Comparison of ENCODE assay signal across 8 cellular contexts in the genomic region with DNA sequence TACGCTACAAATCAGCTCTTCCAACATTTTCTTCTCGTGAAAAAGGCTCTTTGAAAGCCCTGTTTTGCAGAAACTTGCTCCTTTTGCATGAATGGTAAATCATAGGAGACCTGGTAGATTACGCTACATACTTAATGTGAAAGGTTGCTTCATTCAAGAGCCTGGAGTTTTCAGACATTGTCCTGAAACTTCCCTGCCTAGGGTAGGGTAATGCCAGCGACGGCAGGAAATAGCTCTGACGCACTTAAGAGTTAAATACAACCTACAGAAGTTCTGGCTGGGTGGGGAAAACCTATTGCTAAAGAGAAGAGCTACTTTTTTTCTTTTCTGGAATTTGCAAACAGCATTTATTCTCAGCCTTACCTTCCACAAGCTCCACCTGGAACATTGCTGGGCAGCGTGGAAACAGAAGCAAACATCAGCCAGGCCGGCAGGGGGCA.
DNase-seq lines count a peak whose midpoint lies in the region; ATAC-seq, FAIRE-seq and TF ChIP-seq lines count a peak whose summit lies in the region.

No MANE protein-coding gene starts in this region.

- no peak overlapping the region for H3K4ac ChIP-seq in neuronal stem cell (ENCODE audit: low read length)

- H3K27me3 Mint-ChIP-seq in activated naive CD4-positive, alpha-beta T cell treated with anti-CD3 and anti-CD28 coated beads, Interleukin-2, amount 50 U/mL, for 24 hours = no peaks in the 10 kb centered on the region

- no peaks in the 10 kb centered on the region for H3K79me2 ChIP-seq in endothelial cell of umbilical vein (ENCODE audit: control insufficient read depth, insufficient read depth, low read length)

- H3K4me2 ChIP-seq in endothelial cell of umbilical vein (ENCODE audit: insufficient read depth, low read length) (peak overlapping the region; percentile 39), neuronal stem cell (ENCODE audit: insufficient read depth, low read length, poor library complexity, severe bottlenecking) (peak overlapping the region; percentile 54)

- POLR2A ChIA-PET in Panc1 (lab: Charles Lee) (no interaction called here), endothelial cell of umbilical vein (lab: Charles Lee) (no interaction called here)

- H3K27me3 ChIP-seq in Panc1 (ENCODE audit: control insufficient read depth, insufficient read depth, low read length) (peaks cover 6% of the 10 kb centered on the region; the same call in 1 of the 2 replicates), endothelial cell of umbilical vein (ENCODE audit: control insufficient read depth in 2 of 2, insufficient read depth in 2 of 2, low read length in 2 of 2) (peaks cover 0 to 8% of the 10 kb centered on the region in 2 experiments), neuronal stem cell (ENCODE audit: control insufficient read depth in 3 of 3, insufficient read depth in 3 of 3, low read depth in 1 of 3, low read length in 3 of 3) (peaks cover 0 to 3% (median 0%) of the 10 kb centered on the region in 3 experiments)

- H3K9me1 ChIP-seq in endothelial cell of umbilical vein (replicated peaks; ENCODE audit: control insufficient read depth, extremely low read depth, insufficient read depth, low read length) = no peaks in the 10 kb centered on the region

- no peak for DNase-seq in activated naive CD4-positive, alpha-beta T cell (lab: John Stamatoyannopoulos, UW)
- DNase-seq in Panc1 (ENCODE audit: low read depth, low spot score) = no peak
- DNase-seq in endothelial cell of umbilical vein (ENCODE audit: low read depth, low spot score) = peak; percentile 58
- no peak for DNase-seq in neuronal stem cell (ENCODE audit: low spot score)
- no peak for DNase-seq in ureter (ENCODE audit: low spot score)
- DNase-seq in medulla oblongata (ENCODE audit: extremely low spot score) = no peak

- H2BK15ac ChIP-seq in neuronal stem cell (ENCODE audit: low read length) = no peak overlapping the region

- no peaks in the 10 kb centered on the region for H3K4me1 ChIP-seq in Panc1 (ENCODE audit: control insufficient read depth, insufficient read depth, low read length)
- peaks cover 4% of the 10 kb centered on the region for H3K4me1 ChIP-seq in endothelial cell of umbilical vein (ENCODE audit: control insufficient read depth, extremely low read depth, insufficient read depth, low read length)
- H3K4me1 ChIP-seq in neuronal stem cell (ENCODE audit: control insufficient read depth in 2 of 2, insufficient read depth in 1 of 2, low read depth in 1 of 2, low read length in 2 of 2) = no peaks in the 10 kb centered on the region

- H3K4me3 ChIP-seq in Panc1 (ENCODE audit: low read depth in 2 of 2, low read length in 2 of 2) = peak overlapping the region; percentile 40 to 69
- peak overlapping the region in 2 of 3 experiments; percentile 41 to 55 for H3K4me3 ChIP-seq in endothelial cell of umbilical vein (replicated peaks in 1 of 3; ENCODE audit: insufficient read depth in 1 of 3, low read depth in 1 of 3, low read length in 3 of 3)
- peak overlapping the region; percentile 61 to 80 for H3K4me3 ChIP-seq in neuronal stem cell (ENCODE audit: low read length in 2 of 2)

- BruUV-seq in Panc1 (replicated peaks; lab: Mats Ljungman, UMichigan) = no TSS peak
- BruUV-seq in endothelial cell of umbilical vein (replicated peaks; lab: Mats Ljungman, UMichigan) = no TSS peak

- no peak overlapping the region for H4K8ac ChIP-seq in neuronal stem cell (ENCODE audit: low read depth, low read length)

- no CpG with 5 or more reads among the region's 8 CpGs for WGBS in neuronal stem cell (ENCODE audit: extremely low coverage in 2 of 2, insufficient read length in 2 of 2, insufficient replicate concordance in 1 of 2), 2 donors

- no peaks in the 10 kb centered on the region for H3K79me1 ChIP-seq in neuronal stem cell (ENCODE audit: low read depth, low read length)

- H3K36me3 ChIP-seq in Panc1 (ENCODE audit: control insufficient read depth, insufficient read depth, low read length) = no peaks in the 10 kb centered on the region
- no peaks in the 10 kb centered on the region for H3K36me3 ChIP-seq in endothelial cell of umbilical vein (ENCODE audit: control insufficient read depth in 2 of 2, extremely low read depth in 1 of 2, insufficient read depth in 2 of 2, low read length in 2 of 2)
- H3K36me3 ChIP-seq in neuronal stem cell (replicated peaks in 1 of 2; ENCODE audit: control insufficient read depth in 2 of 2, insufficient read depth in 2 of 2, low read length in 2 of 2) = no peaks in the 10 kb centered on the region

- ATAC-seq in HG02678 (IDR thresholded peaks at IDR 0.05; ENCODE audit: unreplicated experiment) (peak; percentile 78), Panc1 (peak; percentile 96)

- no peak overlapping the region for H2BK120ac ChIP-seq in neuronal stem cell (ENCODE audit: low read depth, low read length)

- peaks cover 3% of the 10 kb centered on the region for H3K36me3 Mint-ChIP-seq in activated naive CD4-positive, alpha-beta T cell treated with anti-CD3 and anti-CD28 coated beads, Interleukin-2, amount 50 U/mL, for 24 hours

- no peak overlapping the region for H2AFZ ChIP-seq in endothelial cell of umbilical vein (ENCODE audit: low read depth, low read length)
- peak overlapping the region; percentile 94 for H2AFZ ChIP-seq in neuronal stem cell (ENCODE audit: low read length)

- no peak overlapping the region for H3K23ac ChIP-seq in neuronal stem cell (ENCODE audit: low read depth, low read length, poor library complexity)

- no peak overlapping the region for H3K27ac ChIP-seq in Panc1 (ENCODE audit: low read length)
- H3K27ac ChIP-seq in endothelial cell of umbilical vein (ENCODE audit: insufficient read depth, low read depth, low read length) = no peak overlapping the region
- H3K27ac ChIP-seq in neuronal stem cell (replicated peaks; ENCODE audit: low read length) = no peak overlapping the region

- H4K20me1 ChIP-seq in endothelial cell of umbilical vein (replicated peaks; ENCODE audit: control insufficient read depth, extremely low read depth, insufficient read depth, low read length) = no peaks in the 10 kb centered on the region

- CTCF ChIA-PET in Panc1 (lab: Charles Lee) (interaction anchor here (0.7 to 1.0 kb wide), 2 partner anchors 83 to 144 kb away, joined by 3 to 5 read pairs; partner anchors contain the start of gene LPA), endothelial cell of umbilical vein (lab: Charles Lee) (interaction anchor here (0.7 to 4.7 kb wide), 26 partner anchors 8 to 1345 kb away, joined by 3 to 55 read pairs (median 4); partner anchors contain the start of gene TCP1)

- in situ Hi-C loops in Panc1 (cut with HindIII; ENCODE audit: low pct_unique_long_range_greater_than_20kb, low sequenced_read_pairs) = no loop called here

- TF ChIP-seq CTCF in Panc1 (IDR thresholded peaks at IDR 0.05) = peak; percentile 96
- TF ChIP-seq CTCF in endothelial cell of umbilical vein (IDR thresholded peaks at IDR 0.05; ENCODE audit: extremely low read depth in 1 of 2, insufficient read depth in 1 of 2, low read depth in 1 of 2, low read length in 2 of 2) = no peak

- H3K9ac ChIP-seq in endothelial cell of umbilical vein (replicated peaks; ENCODE audit: extremely low read depth, insufficient read depth, low read length) (no peak overlapping the region), neuronal stem cell (ENCODE audit: low read depth, low read length, poor library complexity) (no peak overlapping the region)

- H2AK5ac ChIP-seq in neuronal stem cell (ENCODE audit: low read depth, low read length) = no peak overlapping the region

- no peak overlapping the region for H2BK12ac ChIP-seq in neuronal stem cell (ENCODE audit: low read length)

- H3K4me3 Mint-ChIP-seq in activated naive CD4-positive, alpha-beta T cell treated with anti-CD3 and anti-CD28 coated beads, Interleukin-2, amount 50 U/mL, for 24 hours = peak overlapping the region; percentile 96

- no peaks in the 10 kb centered on the region for H3K9me3 ChIP-seq in Panc1 (ENCODE audit: control insufficient read depth, insufficient read depth, low read depth, low read length)
- H3K9me3 ChIP-seq in endothelial cell of umbilical vein (replicated peaks; ENCODE audit: control insufficient read depth, insufficient read depth, low read length) = no peaks in the 10 kb centered on the region
- H3K9me3 ChIP-seq in neuronal stem cell (replicated peaks in 1 of 2; ENCODE audit: control insufficient read depth in 2 of 2, insufficient read depth in 1 of 2, low read depth in 1 of 2, low read length in 2 of 2) = no peaks in the 10 kb centered on the region

- intact Hi-C loops in Panc1 (cut with micrococcal nuclease; ENCODE audit: unreplicated experiment) (loop anchor here (1.0 to 10.0 kb wide), 2 partner anchors 149 to 245 kb away; no protein-coding TSS in a partner anchor), endothelial cell of umbilical vein (cut with micrococcal nuclease) (loop anchor here (1.0 to 10.0 kb wide), 4 partner anchors 15 to 855 kb away; no protein-coding TSS in a partner anchor)

- peak overlapping the region; percentile 96 for H3K27ac Mint-ChIP-seq in activated naive CD4-positive, alpha-beta T cell treated with anti-CD3 and anti-CD28 coated beads, Interleukin-2, amount 50 U/mL, for 24 hours

- no peak overlapping the region for H2BK5ac ChIP-seq in neuronal stem cell (ENCODE audit: low read length)

- no peak overlapping the region for H3K18ac ChIP-seq in neuronal stem cell (ENCODE audit: low read length)

- no peaks in the 10 kb centered on the region for H3K9me3 Mint-ChIP-seq in activated naive CD4-positive, alpha-beta T cell treated with anti-CD3 and anti-CD28 coated beads, Interleukin-2, amount 50 U/mL, for 24 hours

- no peak overlapping the region for H4K91ac ChIP-seq in neuronal stem cell (ENCODE audit: low read depth, low read length, poor library complexity)

- no peak overlapping the region for H3K14ac ChIP-seq in neuronal stem cell (ENCODE audit: low read length)

- TF ChIP-seq POLR2A in endothelial cell of umbilical vein (IDR thresholded peaks at IDR 0.05; ENCODE audit: low read depth, low read length) = no peak

- FAIRE-seq in endothelial cell of umbilical vein (lab: Jason Lieb, UNC) = peak; percentile 85

- dilution Hi-C loops in endothelial cell of umbilical vein (cut with MboI; ENCODE audit: extremely low pct_ligation_motif_present, low sequenced_read_pairs) = no loop called here

- H3K4me1 Mint-ChIP-seq in activated naive CD4-positive, alpha-beta T cell treated with anti-CD3 and anti-CD28 coated beads, Interleukin-2, amount 50 U/mL, for 24 hours = peaks cover 38% of the 10 kb centered on the region

TF ChIP-seq in endothelial cell of umbilical vein, 7 proteins besides CTCF, POLR2A, EP300 and RAD21:
- TF ChIP-seq POLR2AphosphoS5 (IDR thresholded peaks at IDR 0.05; ENCODE audit: insufficient read depth, low read depth, low read length) (no peak), EZH2 (IDR thresholded peaks at IDR 0.05; ENCODE audit: borderline replicate concordance, low read depth, low read length, severe bottlenecking) (no peak), MYC (IDR thresholded peaks at IDR 0.05; ENCODE audit: low read depth, low read length) (no peak), GATA2 (IDR thresholded peaks at IDR 0.05; ENCODE audit: insufficient read depth, insufficient read length, low read depth, low read length) (no peak)
- TF ChIP-seq, protein P1, sequence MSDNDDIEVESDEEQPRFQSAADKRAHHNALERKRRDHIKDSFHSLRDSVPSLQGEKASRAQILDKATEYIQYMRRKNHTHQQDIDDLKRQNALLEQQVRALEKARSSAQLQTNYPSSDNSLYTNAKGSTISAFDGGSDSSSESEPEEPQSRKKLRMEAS (IDR thresholded peaks at IDR 0.05; ENCODE audit: insufficient read depth, insufficient read length) = no peak
